In the genomic region with DNA sequence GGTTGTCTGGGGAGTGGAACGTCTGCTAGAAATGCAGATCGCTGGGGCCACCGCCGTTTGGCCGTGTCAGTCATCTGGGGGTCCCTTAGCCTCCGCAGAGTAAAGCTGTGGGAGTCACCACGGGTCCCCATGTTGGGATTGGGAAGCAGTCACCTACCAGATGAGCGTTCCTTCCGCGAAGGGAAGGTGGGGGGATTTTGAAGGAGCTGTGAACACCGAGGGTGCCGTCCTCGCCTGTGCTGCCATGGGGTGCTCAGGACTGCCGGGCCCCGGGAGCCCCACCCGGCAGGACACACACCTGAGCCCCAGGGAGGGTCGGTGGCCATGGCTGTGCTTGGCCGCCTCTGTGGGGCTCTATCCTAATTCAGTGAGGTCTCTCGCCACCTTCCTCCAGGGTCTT, we compare ENCODE assay signal across 23 cellular contexts. TPM values are rescaled to one million over a fixed set of nuclear protein-coding genes. Genes with fewer than 3 reads are reported as not detected.
DNase-seq lines count a peak whose midpoint lies in the region; ATAC-seq and TF ChIP-seq lines count a peak whose summit lies in the region.
"Had no signal": no experiment of that assay in that cellular context is flagged by ENCODE, and none has a peak within 500 bp of the region (broad histone marks: within the 10 kb centered on the region; RNA-seq: fewer than 3 reads in every experiment).

No MANE protein-coding gene starts in this region.

- ATAC-seq in Right ventricle myocardium inferior (no peak), left ventricle myocardium superior (no peak), lower lobe of right lung (no peak), GM21515 (IDR thresholded peaks at IDR 0.05; ENCODE audit: unreplicated experiment) (no peak), GM21390 (IDR thresholded peaks at IDR 0.05; ENCODE audit: unreplicated experiment) (no peak)
- ATAC-seq: SK-N-SH treated with all-trans-retinoic acid at 6 μM for 48 hours had no signal

- peak overlapping the region; percentile 51 for H3K27ac Mint-ChIP-seq in dendritic cell treated with granulocyte-macrophage colony-stimulating factor and Interleukin-4, amounts not matched to agents 40 ng/mL and 50 ng/mL, for 4 days
- H3K27ac Mint-ChIP-seq in nephron progenitor cell: peak overlapping the region; percentile 88

- H3K9me3 ChIP-seq in tibial artery (no peaks in the 10 kb centered on the region), lower lobe of right lung (no peaks in the 10 kb centered on the region)
- H3K9me3 ChIP-seq: HAP-1 had no signal

- peaks cover 68% of the 10 kb centered on the region for H3K4me1 Mint-ChIP-seq in dendritic cell treated with granulocyte-macrophage colony-stimulating factor and Interleukin-4, amounts not matched to agents 40 ng/mL and 50 ng/mL, for 4 days (ENCODE audit: low read depth)
- H3K4me1 Mint-ChIP-seq in nephron progenitor cell: peaks cover 58% of the 10 kb centered on the region

- H3K9me3 Mint-ChIP-seq in dendritic cell treated with granulocyte-macrophage colony-stimulating factor and Interleukin-4, amounts not matched to agents 40 ng/mL and 50 ng/mL, for 4 days: no peaks in the 10 kb centered on the region
- H3K9me3 Mint-ChIP-seq in nephron progenitor cell: no peaks in the 10 kb centered on the region

- H3K4me1 ChIP-seq in tibial artery (peaks cover 0 to 73% (median 41%) of the 10 kb centered on the region in 4 donors), lower lobe of right lung (peaks cover 50% of the 10 kb centered on the region)
- H3K4me1 ChIP-seq: HAP-1 had no signal

- no peak overlapping the region for H3K4me3 ChIP-seq in tibial artery
- no peak overlapping the region for H3K4me3 ChIP-seq in lower lobe of right lung
- H3K4me3 ChIP-seq: HAP-1 had no signal

- H3K27me3 ChIP-seq in tibial artery (no peaks in the 10 kb centered on the region), lower lobe of right lung (ENCODE audit: low read depth) (no peaks in the 10 kb centered on the region)

- intact Hi-C loops in Right ventricle myocardium inferior (cut with DNase I): no loop called here
- intact Hi-C loops in left ventricle myocardium superior (cut with micrococcal nuclease): no loop called here
- intact Hi-C loops in dendritic cell treated with granulocyte-macrophage colony-stimulating factor and Interleukin-4, amounts not matched to agents 40 ng/mL and 50 ng/mL, for 4 days (cut with micrococcal nuclease): loop anchor here (5.0 kb wide), 1 partner anchor 47 kb away; the partner anchor contains the start of gene FOXK1
- intact Hi-C loops in tibial artery (cut with DNase I; ENCODE audit: low total_unique reads): no loop called here
- intact Hi-C loops in lower lobe of right lung (cut with DNase I): no loop called here

- no peaks in the 10 kb centered on the region for H3K27me3 Mint-ChIP-seq in dendritic cell treated with granulocyte-macrophage colony-stimulating factor and Interleukin-4, amounts not matched to agents 40 ng/mL and 50 ng/mL, for 4 days
- peaks cover 4% of the 10 kb centered on the region for H3K27me3 Mint-ChIP-seq in nephron progenitor cell (ENCODE audit: low read depth, poor library complexity)

- H3K36me3 ChIP-seq in tibial artery: peaks cover 0 to 14% (median 0%) of the 10 kb centered on the region in 3 donors
- H3K36me3 ChIP-seq in lower lobe of right lung: peaks cover 10% of the 10 kb centered on the region
- H3K36me3 ChIP-seq: HAP-1 had no signal

- no peak for TF ChIP-seq CTCF in nephron progenitor cell (IDR thresholded peaks at IDR 0.05)
- no peak for TF ChIP-seq CTCF in tibial artery (IDR thresholded peaks at IDR 0.05)
- TF ChIP-seq CTCF in lower lobe of right lung (IDR thresholded peaks at IDR 0.05): no peak

- peaks cover 53% of the 10 kb centered on the region for H3K36me3 Mint-ChIP-seq in dendritic cell treated with granulocyte-macrophage colony-stimulating factor and Interleukin-4, amounts not matched to agents 40 ng/mL and 50 ng/mL, for 4 days (ENCODE audit: low read depth)
- peaks cover 23% of the 10 kb centered on the region for H3K36me3 Mint-ChIP-seq in nephron progenitor cell (ENCODE audit: low read depth)

- DNase-seq in Right ventricle myocardium inferior (ENCODE audit: missing footprints) (peak; percentile 59), left ventricle myocardium superior (no peak), nephron progenitor cell (no peak), tibial artery (no peak), lower lobe of right lung (no peak)
- DNase-seq: 8988T; AML-193; COR-L47; DMS79; KG1; NCI-H1105 treated with DMSO at 0.1 percent for 48 hours; NCI-H2029 treated with DMSO at 0.1 percent for 48 hours; NCI-H2171; NCI-H345; NCI-H524; NCI-H774; NK-92 treated with Interleukin-12 subunit alpha and Interleukin-12 subunit beta, amount 100 ng/mL, for 24 hours had no signal

- H3K27ac ChIP-seq in tibial artery (peak overlapping the region; percentile 91), lower lobe of right lung (no peak overlapping the region)

- no peak overlapping the region for H3K4me3 Mint-ChIP-seq in dendritic cell treated with granulocyte-macrophage colony-stimulating factor and Interleukin-4, amounts not matched to agents 40 ng/mL and 50 ng/mL, for 4 days
- H3K4me3 Mint-ChIP-seq in nephron progenitor cell: no peak overlapping the region
- H3K4me3 Mint-ChIP-seq: CD14-positive monocyte had no signal

RNA-seq across cellular contexts. Expression of gene AP5Z1, which starts 46.2 kb away (rescaled TPM):
- 14.4 TPM for total RNA-seq in Right ventricle myocardium inferior
- 10.5 TPM for total RNA-seq in left ventricle myocardium superior
- total RNA-seq in lower lobe of right lung: 50.4 TPM

RNA-seq across cellular contexts. Expression of gene FOXK1, which starts 47.2 kb away (rescaled TPM):
- 16.8 TPM for total RNA-seq in Right ventricle myocardium inferior
- total RNA-seq in left ventricle myocardium superior: 17.7 TPM
- total RNA-seq in lower lobe of right lung: 28.8 TPM
